Comparison of ENCODE assay signal across 1 cellular context in the genomic region with DNA sequence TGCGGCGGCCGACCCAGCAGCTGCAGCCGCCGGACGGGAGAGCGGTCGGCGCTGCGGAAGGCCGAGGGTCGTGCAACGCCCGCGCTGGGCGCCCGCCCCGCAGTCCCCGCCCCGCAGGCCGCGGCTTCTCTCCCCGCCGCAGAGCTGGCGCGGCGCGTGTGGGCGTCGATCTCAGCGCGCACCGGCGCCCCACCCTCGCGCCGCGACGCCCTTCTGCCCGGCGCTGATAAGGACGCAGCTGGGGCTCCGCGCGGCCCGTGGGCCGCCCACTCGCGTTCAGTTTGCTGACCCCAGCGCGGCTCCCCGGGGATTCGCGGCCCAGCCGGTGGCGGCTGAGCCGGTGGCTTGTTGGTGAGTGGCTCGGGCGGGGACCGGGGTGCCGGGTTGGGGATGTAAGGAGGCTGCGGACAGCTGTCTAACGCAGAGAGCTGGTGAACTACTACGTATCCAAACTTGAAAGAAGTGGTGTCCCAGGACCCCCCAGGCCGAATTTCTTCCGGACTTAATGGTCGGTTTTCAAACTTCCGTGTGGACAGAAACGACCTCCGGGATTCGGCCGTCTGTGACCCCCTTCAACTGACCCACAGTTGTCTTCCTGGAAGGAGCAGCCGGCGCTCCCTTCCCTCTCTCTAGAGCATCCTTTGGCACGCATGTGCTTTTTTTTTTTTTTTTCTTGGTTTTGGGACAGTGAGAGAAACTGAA.
TF ChIP-seq lines count a peak whose summit lies in the region.

No MANE protein-coding gene starts in this region.

TF ChIP-seq in K562, 482 proteins besides CTCF, POLR2A, EP300 and RAD21 (continued from another document and continues in another):
- TF ChIP-seq MYC (IDR thresholded peaks at IDR 0.05; ENCODE audit: low read depth, low read length) (no peak; the same call in 1 of the 2 replicates), MYC (CRISPR knock-in tag; IDR thresholded peaks at IDR 0.05; ENCODE audit: borderline replicate concordance, low read depth) (no peak), ZNF586 (CRISPR knock-in tag; conservative IDR thresholded peaks at IDR 0.05) (no peak), FOXP1 (CRISPR knock-in tag; IDR thresholded peaks at IDR 0.05) (0 out of 2 replicates have a peak, but pooled peaks have one; percentile 51), BRF1 (IDR thresholded peaks at IDR 0.05; ENCODE audit: borderline replicate concordance, extremely low read depth, insufficient read length) (no peak), GTF2F1 (IDR thresholded peaks at IDR 0.05; ENCODE audit: low read depth, low read length) (no peak), CEBPB (tag; IDR thresholded peaks at IDR 0.05) (no peak), ZKSCAN1 (IDR thresholded peaks at IDR 0.05; ENCODE audit: low read depth, low read length) (no peak), ZC3H4 (CRISPR knock-in tag; IDR thresholded peaks at IDR 0.05; ENCODE audit: borderline replicate concordance) (no peak), CREB1 (IDR thresholded peaks at IDR 0.05) (peak; percentile 14; the same call in 1 of the 2 replicates), CREB1 (CRISPR knock-in tag; IDR thresholded peaks at IDR 0.05) (no peak), NFATC3 (IDR thresholded peaks at IDR 0.05) (no peak), MTA2 (IDR thresholded peaks at IDR 0.05; ENCODE audit: low read depth) (no peak), EWSR1 (IDR thresholded peaks at IDR 0.05; ENCODE audit: borderline replicate concordance, low read depth, partially characterized antibody) (no peak), ZFP30 (CRISPR knock-in tag; IDR thresholded peaks at IDR 0.05; ENCODE audit: borderline replicate concordance) (no peak), MCM3 (IDR thresholded peaks at IDR 0.05) (no peak), ZNF143 (CRISPR knock-in tag; IDR thresholded peaks at IDR 0.05) (no peak), PCBP1 (IDR thresholded peaks at IDR 0.05; ENCODE audit: low read depth, low read length, poor library complexity, severe bottlenecking) (no peak), ZNF133 (CRISPR knock-in tag; IDR thresholded peaks at IDR 0.05) (no peak), NCOA4 (IDR thresholded peaks at IDR 0.05; ENCODE audit: partially characterized antibody) (no peak), ZEB2 (IDR thresholded peaks at IDR 0.05) (no peak), ZBTB1 (CRISPR knock-in tag; IDR thresholded peaks at IDR 0.05; ENCODE audit: borderline replicate concordance, low read depth) (peak; percentile 88; the same call in 1 of the 2 replicates), ZSCAN32 (CRISPR knock-in tag; IDR thresholded peaks at IDR 0.05) (no peak), ZNF282 (CRISPR knock-in tag; IDR thresholded peaks at IDR 0.05) (0 out of 2 replicates have a peak, but pooled peaks have one; percentile 31), CTBP1 (IDR thresholded peaks at IDR 0.05; ENCODE audit: borderline replicate concordance) (peak; percentile 38; the same call in 1 of the 2 replicates), KAT8 (IDR thresholded peaks at IDR 0.05; ENCODE audit: low read depth) (no peak), RBM14 (IDR thresholded peaks at IDR 0.05; ENCODE audit: borderline replicate concordance, insufficient read depth, low read depth, low read length) (no peak), PHF21A (IDR thresholded peaks at IDR 0.05; ENCODE audit: borderline replicate concordance, low read depth) (no peak), SIRT6 (IDR thresholded peaks at IDR 0.05; ENCODE audit: low read depth, low read length) (no peak), SAP30 (IDR thresholded peaks at IDR 0.05; ENCODE audit: borderline replicate concordance, insufficient read depth, low read depth, low read length, poor library complexity, severe bottlenecking) (no peak), BDP1 (IDR thresholded peaks at IDR 0.05; ENCODE audit: insufficient read depth, insufficient read length) (no peak), PCBP2 (IDR thresholded peaks at IDR 0.05; ENCODE audit: low read depth, low read length, poor library complexity, severe bottlenecking) (no peak), TAL1 (IDR thresholded peaks at IDR 0.05) (peak; percentile 31; the same call in 1 of the 2 replicates), FOXJ2 (tag; IDR thresholded peaks at IDR 0.05) (no peak), MAZ (CRISPR knock-in tag; conservative IDR thresholded peaks at IDR 0.05 in 1 of 2, IDR thresholded peaks at IDR 0.05 in 1 of 2) (peak in 1 of 2 experiments; percentile 64; a peak in 2 of 4 replicates), ZNF584 (CRISPR knock-in tag; IDR thresholded peaks at IDR 0.05; ENCODE audit: low read depth) (no peak), ARNT (IDR thresholded peaks at IDR 0.05) (no peak), TEAD2 (tag; IDR thresholded peaks at IDR 0.05) (no peak)
- TF ChIP-seq, protein P1, sequence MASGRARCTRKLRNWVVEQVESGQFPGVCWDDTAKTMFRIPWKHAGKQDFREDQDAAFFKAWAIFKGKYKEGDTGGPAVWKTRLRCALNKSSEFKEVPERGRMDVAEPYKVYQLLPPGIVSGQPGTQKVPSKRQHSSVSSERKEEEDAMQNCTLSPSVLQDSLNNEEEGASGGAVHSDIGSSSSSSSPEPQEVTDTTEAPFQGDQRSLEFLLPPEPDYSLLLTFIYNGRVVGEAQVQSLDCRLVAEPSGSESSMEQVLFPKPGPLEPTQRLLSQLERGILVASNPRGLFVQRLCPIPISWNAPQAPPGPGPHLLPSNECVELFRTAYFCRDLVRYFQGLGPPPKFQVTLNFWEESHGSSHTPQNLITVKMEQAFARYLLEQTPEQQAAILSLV (tag; IDR thresholded peaks at IDR 0.05) = no peak
- TF ChIP-seq, protein P2, sequence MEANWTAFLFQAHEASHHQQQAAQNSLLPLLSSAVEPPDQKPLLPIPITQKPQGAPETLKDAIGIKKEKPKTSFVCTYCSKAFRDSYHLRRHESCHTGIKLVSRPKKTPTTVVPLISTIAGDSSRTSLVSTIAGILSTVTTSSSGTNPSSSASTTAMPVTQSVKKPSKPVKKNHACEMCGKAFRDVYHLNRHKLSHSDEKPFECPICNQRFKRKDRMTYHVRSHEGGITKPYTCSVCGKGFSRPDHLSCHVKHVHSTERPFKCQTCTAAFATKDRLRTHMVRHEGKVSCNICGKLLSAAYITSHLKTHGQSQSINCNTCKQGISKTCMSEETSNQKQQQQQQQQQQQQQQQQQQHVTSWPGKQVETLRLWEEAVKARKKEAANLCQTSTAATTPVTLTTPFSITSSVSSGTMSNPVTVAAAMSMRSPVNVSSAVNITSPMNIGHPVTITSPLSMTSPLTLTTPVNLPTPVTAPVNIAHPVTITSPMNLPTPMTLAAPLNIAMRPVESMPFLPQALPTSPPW (CRISPR knock-in tag; IDR thresholded peaks at IDR 0.05) = peak; percentile 56; the same call in 1 of the 2 replicates
- TF ChIP-seq, protein P3, sequence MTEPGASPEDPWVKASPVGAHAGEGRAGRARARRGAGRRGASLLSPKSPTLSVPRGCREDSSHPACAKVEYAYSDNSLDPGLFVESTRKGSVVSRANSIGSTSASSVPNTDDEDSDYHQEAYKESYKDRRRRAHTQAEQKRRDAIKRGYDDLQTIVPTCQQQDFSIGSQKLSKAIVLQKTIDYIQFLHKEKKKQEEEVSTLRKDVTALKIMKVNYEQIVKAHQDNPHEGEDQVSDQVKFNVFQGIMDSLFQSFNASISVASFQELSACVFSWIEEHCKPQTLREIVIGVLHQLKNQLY (CRISPR knock-in tag; conservative IDR thresholded peaks at IDR 0.05) = no peak
- TF ChIP-seq, protein P4, sequence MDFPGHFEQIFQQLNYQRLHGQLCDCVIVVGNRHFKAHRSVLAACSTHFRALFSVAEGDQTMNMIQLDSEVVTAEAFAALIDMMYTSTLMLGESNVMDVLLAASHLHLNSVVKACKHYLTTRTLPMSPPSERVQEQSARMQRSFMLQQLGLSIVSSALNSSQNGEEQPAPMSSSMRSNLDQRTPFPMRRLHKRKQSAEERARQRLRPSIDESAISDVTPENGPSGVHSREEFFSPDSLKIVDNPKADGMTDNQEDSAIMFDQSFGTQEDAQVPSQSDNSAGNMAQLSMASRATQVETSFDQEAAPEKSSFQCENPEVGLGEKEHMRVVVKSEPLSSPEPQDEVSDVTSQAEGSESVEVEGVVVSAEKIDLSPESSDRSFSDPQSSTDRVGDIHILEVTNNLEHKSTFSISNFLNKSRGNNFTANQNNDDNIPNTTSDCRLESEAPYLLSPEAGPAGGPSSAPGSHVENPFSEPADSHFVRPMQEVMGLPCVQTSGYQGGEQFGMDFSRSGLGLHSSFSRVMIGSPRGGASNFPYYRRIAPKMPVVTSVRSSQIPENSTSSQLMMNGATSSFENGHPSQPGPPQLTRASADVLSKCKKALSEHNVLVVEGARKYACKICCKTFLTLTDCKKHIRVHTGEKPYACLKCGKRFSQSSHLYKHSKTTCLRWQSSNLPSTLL (IDR thresholded peaks at IDR 0.05) = no peak
- TF ChIP-seq, protein P5, sequence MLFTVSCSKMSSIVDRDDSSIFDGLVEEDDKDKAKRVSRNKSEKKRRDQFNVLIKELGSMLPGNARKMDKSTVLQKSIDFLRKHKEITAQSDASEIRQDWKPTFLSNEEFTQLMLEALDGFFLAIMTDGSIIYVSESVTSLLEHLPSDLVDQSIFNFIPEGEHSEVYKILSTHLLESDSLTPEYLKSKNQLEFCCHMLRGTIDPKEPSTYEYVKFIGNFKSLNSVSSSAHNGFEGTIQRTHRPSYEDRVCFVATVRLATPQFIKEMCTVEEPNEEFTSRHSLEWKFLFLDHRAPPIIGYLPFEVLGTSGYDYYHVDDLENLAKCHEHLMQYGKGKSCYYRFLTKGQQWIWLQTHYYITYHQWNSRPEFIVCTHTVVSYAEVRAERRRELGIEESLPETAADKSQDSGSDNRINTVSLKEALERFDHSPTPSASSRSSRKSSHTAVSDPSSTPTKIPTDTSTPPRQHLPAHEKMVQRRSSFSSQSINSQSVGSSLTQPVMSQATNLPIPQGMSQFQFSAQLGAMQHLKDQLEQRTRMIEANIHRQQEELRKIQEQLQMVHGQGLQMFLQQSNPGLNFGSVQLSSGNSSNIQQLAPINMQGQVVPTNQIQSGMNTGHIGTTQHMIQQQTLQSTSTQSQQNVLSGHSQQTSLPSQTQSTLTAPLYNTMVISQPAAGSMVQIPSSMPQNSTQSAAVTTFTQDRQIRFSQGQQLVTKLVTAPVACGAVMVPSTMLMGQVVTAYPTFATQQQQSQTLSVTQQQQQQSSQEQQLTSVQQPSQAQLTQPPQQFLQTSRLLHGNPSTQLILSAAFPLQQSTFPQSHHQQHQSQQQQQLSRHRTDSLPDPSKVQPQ (CRISPR knock-in tag; IDR thresholded peaks at IDR 0.05; ENCODE audit: borderline replicate concordance) = no peak
- TF ChIP-seq, protein P6, sequence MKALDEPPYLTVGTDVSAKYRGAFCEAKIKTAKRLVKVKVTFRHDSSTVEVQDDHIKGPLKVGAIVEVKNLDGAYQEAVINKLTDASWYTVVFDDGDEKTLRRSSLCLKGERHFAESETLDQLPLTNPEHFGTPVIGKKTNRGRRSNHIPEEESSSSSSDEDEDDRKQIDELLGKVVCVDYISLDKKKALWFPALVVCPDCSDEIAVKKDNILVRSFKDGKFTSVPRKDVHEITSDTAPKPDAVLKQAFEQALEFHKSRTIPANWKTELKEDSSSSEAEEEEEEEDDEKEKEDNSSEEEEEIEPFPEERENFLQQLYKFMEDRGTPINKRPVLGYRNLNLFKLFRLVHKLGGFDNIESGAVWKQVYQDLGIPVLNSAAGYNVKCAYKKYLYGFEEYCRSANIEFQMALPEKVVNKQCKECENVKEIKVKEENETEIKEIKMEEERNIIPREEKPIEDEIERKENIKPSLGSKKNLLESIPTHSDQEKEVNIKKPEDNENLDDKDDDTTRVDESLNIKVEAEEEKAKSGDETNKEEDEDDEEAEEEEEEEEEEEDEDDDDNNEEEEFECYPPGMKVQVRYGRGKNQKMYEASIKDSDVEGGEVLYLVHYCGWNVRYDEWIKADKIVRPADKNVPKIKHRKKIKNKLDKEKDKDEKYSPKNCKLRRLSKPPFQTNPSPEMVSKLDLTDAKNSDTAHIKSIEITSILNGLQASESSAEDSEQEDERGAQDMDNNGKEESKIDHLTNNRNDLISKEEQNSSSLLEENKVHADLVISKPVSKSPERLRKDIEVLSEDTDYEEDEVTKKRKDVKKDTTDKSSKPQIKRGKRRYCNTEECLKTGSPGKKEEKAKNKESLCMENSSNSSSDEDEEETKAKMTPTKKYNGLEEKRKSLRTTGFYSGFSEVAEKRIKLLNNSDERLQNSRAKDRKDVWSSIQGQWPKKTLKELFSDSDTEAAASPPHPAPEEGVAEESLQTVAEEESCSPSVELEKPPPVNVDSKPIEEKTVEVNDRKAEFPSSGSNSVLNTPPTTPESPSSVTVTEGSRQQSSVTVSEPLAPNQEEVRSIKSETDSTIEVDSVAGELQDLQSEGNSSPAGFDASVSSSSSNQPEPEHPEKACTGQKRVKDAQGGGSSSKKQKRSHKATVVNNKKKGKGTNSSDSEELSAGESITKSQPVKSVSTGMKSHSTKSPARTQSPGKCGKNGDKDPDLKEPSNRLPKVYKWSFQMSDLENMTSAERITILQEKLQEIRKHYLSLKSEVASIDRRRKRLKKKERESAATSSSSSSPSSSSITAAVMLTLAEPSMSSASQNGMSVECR (CRISPR knock-in tag; IDR thresholded peaks at IDR 0.05) = no peak
- TF ChIP-seq, protein P7, sequence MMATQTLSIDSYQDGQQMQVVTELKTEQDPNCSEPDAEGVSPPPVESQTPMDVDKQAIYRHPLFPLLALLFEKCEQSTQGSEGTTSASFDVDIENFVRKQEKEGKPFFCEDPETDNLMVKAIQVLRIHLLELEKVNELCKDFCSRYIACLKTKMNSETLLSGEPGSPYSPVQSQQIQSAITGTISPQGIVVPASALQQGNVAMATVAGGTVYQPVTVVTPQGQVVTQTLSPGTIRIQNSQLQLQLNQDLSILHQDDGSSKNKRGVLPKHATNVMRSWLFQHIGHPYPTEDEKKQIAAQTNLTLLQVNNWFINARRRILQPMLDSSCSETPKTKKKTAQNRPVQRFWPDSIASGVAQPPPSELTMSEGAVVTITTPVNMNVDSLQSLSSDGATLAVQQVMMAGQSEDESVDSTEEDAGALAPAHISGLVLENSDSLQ (IDR thresholded peaks at IDR 0.05) = no peak
- TF ChIP-seq, protein P8, sequence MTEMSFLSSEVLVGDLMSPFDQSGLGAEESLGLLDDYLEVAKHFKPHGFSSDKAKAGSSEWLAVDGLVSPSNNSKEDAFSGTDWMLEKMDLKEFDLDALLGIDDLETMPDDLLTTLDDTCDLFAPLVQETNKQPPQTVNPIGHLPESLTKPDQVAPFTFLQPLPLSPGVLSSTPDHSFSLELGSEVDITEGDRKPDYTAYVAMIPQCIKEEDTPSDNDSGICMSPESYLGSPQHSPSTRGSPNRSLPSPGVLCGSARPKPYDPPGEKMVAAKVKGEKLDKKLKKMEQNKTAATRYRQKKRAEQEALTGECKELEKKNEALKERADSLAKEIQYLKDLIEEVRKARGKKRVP (CRISPR knock-in tag; IDR thresholded peaks at IDR 0.05) = no peak
